Comparison of ENCODE assay signal across 4 cellular contexts in the genomic region with DNA sequence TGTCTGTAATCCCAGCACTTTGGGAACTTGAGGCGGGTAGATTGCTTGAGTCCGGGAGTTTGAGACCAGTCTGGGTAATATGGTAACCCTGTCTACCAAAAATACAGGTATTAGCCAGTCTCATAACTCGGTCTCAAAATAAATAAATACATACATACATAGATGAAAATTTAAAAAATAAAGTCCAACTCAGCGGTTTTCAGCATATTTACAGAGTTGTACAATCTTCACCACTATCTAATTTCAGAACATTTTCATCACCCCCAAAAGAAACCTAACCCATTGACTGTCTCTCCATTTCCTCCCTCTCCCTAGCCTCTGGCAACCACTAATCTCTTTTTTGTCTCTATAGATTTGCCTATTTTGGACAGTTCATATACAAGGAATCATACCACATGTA.
TF ChIP-seq lines count a peak whose summit lies in the region.

No MANE protein-coding gene starts in this region.

TF ChIP-seq in A549, 52 proteins besides CTCF, POLR2A, EP300 and RAD21:
- no peak for TF ChIP-seq FOXS1 (CRISPR knock-in tag; IDR thresholded peaks at IDR 0.05)
- TF ChIP-seq MAFK (IDR thresholded peaks at IDR 0.05; ENCODE audit: partially characterized antibody): peak; percentile 35

TF ChIP-seq in GM23338, 12 proteins besides CTCF, POLR2A, EP300 and RAD21 (continues in another document):
- TF ChIP-seq POLR2AphosphoS5 (IDR thresholded peaks at IDR 0.05; ENCODE audit: low read depth) (no peak), CREB1 (CRISPR knock-in tag; IDR thresholded peaks at IDR 0.05; ENCODE audit: low read depth) (no peak), JUNB (IDR thresholded peaks at IDR 0.05; ENCODE audit: unreplicated experiment) (no peak), NANOG (IDR thresholded peaks at IDR 0.05; ENCODE audit: borderline replicate concordance) (no peak)
- TF ChIP-seq, protein P1, sequence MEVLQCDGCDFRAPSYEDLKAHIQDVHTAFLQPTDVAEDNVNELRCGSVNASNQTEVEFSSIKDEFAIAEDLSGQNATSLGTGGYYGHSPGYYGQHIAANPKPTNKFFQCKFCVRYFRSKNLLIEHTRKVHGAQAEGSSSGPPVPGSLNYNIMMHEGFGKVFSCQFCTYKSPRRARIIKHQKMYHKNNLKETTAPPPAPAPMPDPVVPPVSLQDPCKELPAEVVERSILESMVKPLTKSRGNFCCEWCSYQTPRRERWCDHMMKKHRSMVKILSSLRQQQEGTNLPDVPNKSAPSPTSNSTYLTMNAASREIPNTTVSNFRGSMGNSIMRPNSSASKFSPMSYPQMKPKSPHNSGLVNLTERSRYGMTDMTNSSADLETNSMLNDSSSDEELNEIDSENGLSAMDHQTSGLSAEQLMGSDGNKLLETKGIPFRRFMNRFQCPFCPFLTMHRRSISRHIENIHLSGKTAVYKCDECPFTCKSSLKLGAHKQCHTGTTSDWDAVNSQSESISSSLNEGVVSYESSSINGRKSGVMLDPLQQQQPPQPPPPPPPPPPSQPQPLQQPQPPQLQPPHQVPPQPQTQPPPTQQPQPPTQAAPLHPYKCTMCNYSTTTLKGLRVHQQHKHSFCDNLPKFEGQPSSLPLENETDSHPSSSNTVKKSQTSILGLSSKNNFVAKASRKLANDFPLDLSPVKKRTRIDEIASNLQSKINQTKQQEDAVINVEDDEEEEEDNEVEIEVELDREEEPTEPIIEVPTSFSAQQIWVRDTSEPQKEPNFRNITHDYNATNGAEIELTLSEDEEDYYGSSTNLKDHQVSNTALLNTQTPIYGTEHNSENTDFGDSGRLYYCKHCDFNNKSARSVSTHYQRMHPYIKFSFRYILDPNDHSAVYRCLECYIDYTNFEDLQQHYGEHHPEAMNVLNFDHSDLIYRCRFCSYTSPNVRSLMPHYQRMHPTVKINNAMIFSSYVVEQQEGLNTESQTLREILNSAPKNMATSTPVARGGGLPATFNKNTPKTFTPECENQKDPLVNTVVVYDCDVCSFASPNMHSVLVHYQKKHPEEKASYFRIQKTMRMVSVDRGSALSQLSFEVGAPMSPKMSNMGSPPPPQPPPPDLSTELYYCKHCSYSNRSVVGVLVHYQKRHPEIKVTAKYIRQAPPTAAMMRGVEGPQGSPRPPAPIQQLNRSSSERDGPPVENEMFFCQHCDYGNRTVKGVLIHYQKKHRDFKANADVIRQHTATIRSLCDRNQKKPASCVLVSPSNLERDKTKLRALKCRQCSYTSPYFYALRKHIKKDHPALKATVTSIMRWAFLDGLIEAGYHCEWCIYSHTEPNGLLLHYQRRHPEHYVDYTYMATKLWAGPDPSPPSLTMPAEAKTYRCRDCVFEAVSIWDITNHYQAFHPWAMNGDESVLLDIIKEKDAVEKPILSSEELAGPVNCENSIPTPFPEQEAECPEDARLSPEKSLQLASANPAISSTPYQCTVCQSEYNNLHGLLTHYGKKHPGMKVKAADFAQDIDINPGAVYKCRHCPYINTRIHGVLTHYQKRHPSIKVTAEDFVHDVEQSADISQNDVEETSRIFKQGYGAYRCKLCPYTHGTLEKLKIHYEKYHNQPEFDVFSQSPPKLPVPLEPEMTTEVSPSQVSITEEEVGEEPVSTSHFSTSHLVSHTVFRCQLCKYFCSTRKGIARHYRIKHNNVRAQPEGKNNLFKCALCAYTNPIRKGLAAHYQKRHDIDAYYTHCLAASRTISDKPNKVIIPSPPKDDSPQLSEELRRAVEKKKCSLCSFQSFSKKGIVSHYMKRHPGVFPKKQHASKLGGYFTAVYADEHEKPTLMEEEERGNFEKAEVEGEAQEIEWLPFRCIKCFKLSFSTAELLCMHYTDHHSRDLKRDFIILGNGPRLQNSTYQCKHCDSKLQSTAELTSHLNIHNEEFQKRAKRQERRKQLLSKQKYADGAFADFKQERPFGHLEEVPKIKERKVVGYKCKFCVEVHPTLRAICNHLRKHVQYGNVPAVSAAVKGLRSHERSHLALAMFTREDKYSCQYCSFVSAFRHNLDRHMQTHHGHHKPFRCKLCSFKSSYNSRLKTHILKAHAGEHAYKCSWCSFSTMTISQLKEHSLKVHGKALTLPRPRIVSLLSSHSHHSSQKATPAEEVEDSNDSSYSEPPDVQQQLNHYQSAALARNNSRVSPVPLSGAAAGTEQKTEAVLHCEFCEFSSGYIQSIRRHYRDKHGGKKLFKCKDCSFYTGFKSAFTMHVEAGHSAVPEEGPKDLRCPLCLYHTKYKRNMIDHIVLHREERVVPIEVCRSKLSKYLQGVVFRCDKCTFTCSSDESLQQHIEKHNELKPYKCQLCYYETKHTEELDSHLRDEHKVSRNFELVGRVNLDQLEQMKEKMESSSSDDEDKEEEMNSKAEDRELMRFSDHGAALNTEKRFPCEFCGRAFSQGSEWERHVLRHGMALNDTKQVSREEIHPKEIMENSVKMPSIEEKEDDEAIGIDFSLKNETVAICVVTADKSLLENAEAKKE (CRISPR knock-in tag; IDR thresholded peaks at IDR 0.05): no peak

TF ChIP-seq in K562, 482 proteins besides CTCF, POLR2A, EP300 and RAD21:
- TF ChIP-seq ZNF589 (CRISPR knock-in tag; IDR thresholded peaks at IDR 0.05; ENCODE audit: low read depth): no peak
- no peak for TF ChIP-seq GABPB2 (CRISPR knock-in tag; conservative IDR thresholded peaks at IDR 0.05)
- TF ChIP-seq BRCA1 (IDR thresholded peaks at IDR 0.05): no peak
- no peak for TF ChIP-seq BRCA1 (CRISPR knock-in tag; IDR thresholded peaks at IDR 0.05)
- TF ChIP-seq ZNF316 (IDR thresholded peaks at IDR 0.05): peak; percentile 79
- TF ChIP-seq GATA2 (CRISPR knock-in tag; IDR thresholded peaks at IDR 0.05): no peak
- TF ChIP-seq, protein P2, sequence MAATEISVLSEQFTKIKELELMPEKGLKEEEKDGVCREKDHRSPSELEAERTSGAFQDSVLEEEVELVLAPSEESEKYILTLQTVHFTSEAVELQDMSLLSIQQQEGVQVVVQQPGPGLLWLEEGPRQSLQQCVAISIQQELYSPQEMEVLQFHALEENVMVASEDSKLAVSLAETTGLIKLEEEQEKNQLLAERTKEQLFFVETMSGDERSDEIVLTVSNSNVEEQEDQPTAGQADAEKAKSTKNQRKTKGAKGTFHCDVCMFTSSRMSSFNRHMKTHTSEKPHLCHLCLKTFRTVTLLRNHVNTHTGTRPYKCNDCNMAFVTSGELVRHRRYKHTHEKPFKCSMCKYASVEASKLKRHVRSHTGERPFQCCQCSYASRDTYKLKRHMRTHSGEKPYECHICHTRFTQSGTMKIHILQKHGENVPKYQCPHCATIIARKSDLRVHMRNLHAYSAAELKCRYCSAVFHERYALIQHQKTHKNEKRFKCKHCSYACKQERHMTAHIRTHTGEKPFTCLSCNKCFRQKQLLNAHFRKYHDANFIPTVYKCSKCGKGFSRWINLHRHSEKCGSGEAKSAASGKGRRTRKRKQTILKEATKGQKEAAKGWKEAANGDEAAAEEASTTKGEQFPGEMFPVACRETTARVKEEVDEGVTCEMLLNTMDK (IDR thresholded peaks at IDR 0.05; ENCODE audit: borderline replicate concordance, insufficient read depth, low read depth, low read length, poor library complexity, severe bottlenecking): no peak
- no peak for TF ChIP-seq MIER1 (IDR thresholded peaks at IDR 0.05; ENCODE audit: low read depth)
- TF ChIP-seq C11orf30 (IDR thresholded peaks at IDR 0.05; ENCODE audit: low read depth): peak; percentile 51; the same call in 1 of the 2 replicates
- no peak for TF ChIP-seq TBP (optimal IDR thresholded peaks at IDR 0.05; ENCODE audit: low read depth, low read length)

TF ChIP-seq in HEK293T, 16 proteins besides CTCF, POLR2A, EP300 and RAD21:
- TF ChIP-seq NFRKB (IDR thresholded peaks at IDR 0.05) (no peak), SP1 (IDR thresholded peaks at IDR 0.05) (no peak), HDGF (IDR thresholded peaks at IDR 0.05; ENCODE audit: borderline replicate concordance) (no peak), ZNF384 (IDR thresholded peaks at IDR 0.05) (no peak), ELF4 (IDR thresholded peaks at IDR 0.05) (no peak), TARDBP (IDR thresholded peaks at IDR 0.05) (no peak), FOXK2 (IDR thresholded peaks at IDR 0.05) (no peak), ARNT (IDR thresholded peaks at IDR 0.05) (no peak), BHLHE40 (IDR thresholded peaks at IDR 0.05; ENCODE audit: borderline replicate concordance) (no peak), FOXM1 (IDR thresholded peaks at IDR 0.05; ENCODE audit: borderline replicate concordance) (no peak), CTBP1 (IDR thresholded peaks at IDR 0.05; ENCODE audit: borderline replicate concordance) (no peak), LEF1 (IDR thresholded peaks at IDR 0.05; ENCODE audit: borderline replicate concordance) (no peak), FOXA1 (IDR thresholded peaks at IDR 0.05) (no peak), SUZ12 (IDR thresholded peaks at IDR 0.05) (no peak)
- TF ChIP-seq, protein P3, sequence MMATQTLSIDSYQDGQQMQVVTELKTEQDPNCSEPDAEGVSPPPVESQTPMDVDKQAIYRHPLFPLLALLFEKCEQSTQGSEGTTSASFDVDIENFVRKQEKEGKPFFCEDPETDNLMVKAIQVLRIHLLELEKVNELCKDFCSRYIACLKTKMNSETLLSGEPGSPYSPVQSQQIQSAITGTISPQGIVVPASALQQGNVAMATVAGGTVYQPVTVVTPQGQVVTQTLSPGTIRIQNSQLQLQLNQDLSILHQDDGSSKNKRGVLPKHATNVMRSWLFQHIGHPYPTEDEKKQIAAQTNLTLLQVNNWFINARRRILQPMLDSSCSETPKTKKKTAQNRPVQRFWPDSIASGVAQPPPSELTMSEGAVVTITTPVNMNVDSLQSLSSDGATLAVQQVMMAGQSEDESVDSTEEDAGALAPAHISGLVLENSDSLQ (IDR thresholded peaks at IDR 0.05): no peak
